Comparison of ENCODE assay signal across 8 cellular contexts in the genomic region with DNA sequence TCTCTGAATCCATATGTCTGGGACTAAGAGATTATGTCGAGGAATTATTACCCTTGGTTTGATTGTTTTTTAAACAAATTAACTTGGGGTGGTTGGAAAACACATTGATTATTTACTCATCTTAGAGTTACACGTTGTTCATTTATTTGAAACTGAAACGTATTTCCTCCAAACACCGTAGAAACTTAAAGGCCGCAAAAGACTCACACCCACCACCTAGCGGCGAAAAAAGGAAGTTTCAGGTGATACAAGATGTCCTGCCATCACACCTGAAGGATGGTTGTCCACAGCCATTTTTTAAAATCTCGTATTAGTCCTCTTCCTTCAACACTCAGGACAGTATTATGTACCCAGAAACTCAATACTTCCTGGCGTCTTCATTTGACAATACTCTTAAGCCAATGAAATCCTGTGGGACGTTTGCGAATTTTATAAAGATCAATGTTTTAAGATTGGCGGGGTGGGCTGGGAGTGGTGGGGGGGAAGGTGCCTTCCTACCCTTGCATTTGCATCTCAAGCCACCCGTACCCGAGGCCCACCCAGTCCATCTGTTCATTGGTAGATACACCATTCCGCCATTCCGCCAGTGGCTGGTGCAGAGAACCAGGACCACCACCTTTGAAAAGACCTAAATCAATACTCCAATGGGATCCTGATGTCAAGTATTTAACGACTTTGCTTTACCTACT. TPM values are rescaled to one million over a fixed set of nuclear protein-coding genes. Genes with fewer than 3 reads are reported as not detected.
A peak's percentile ranks its signal among the peaks of the same experiment; 100 is the strongest.
DNase-seq lines count a peak whose midpoint lies in the region; ATAC-seq, FAIRE-seq and TF ChIP-seq lines count a peak whose summit lies in the region.

No MANE protein-coding gene starts in this region.

- H3F3A ChIP-seq in SU-DHL-6 (ENCODE audit: insufficient read depth) = peaks cover 10% of the 10 kb centered on the region

- FAIRE-seq in G401.6 (lab: Jason Lieb, UNC) = peak; percentile 90

- H3K9me3 Mint-ChIP-seq in activated naive CD8-positive, alpha-beta T cell treated with anti-CD3 and anti-CD28 coated beads, Interleukin-2, amount 10 ng/mL, durations not matched to agents 7 days and 5 days = no peaks in the 10 kb centered on the region

- H3K9ac ChIP-seq in Karpas-422 (ENCODE audit: low read length) = peak overlapping the region; percentile 82
- peak overlapping the region; percentile 84; the same call in 1 of the 2 replicates for H3K9ac ChIP-seq in SU-DHL-6 (ENCODE audit: low read length)
- peak overlapping the region; percentile 89; the same call in 1 of the 2 replicates for H3K9ac ChIP-seq in iPS-20b (ENCODE audit: low read depth, low read length)

- H3K36me3 ChIP-seq in Karpas-422 (ENCODE audit: insufficient read depth, low read length) (peaks cover 9% of the 10 kb centered on the region; the same call in 1 of the 2 replicates), SU-DHL-6 (ENCODE audit: low read length) (no peaks in the 10 kb centered on the region), iPS-20b (ENCODE audit: insufficient read depth, low read depth, low read length) (no peaks in the 10 kb centered on the region)

- H3K36me3 Mint-ChIP-seq in activated naive CD8-positive, alpha-beta T cell treated with anti-CD3 and anti-CD28 coated beads, Interleukin-2, amount 10 ng/mL, durations not matched to agents 7 days and 5 days = peaks cover 8% of the 10 kb centered on the region

- H3K9me3 ChIP-seq in Karpas-422 (ENCODE audit: low read length) (no peaks in the 10 kb centered on the region), SU-DHL-6 (ENCODE audit: insufficient read depth, low read length) (no peaks in the 10 kb centered on the region), iPS-20b (ENCODE audit: insufficient read depth, low read depth, low read length) (no peaks in the 10 kb centered on the region)

- POLR2A ChIA-PET in activated naive CD8-positive, alpha-beta T cell treated with anti-CD3 and anti-CD28 coated beads, Interleukin-2, amount 10 ng/mL, durations not matched to agents 7 days and 5 days (lab: Charles Lee) = no interaction called here

- no peak overlapping the region for H2AFZ ChIP-seq in Karpas-422 (ENCODE audit: low read length)
- peak overlapping the region; percentile 92 for H2AFZ ChIP-seq in SU-DHL-6 (ENCODE audit: low read depth, low read length, severe bottlenecking)

- ATAC-seq in activated naive CD8-positive, alpha-beta T cell treated with anti-CD3 and anti-CD28 coated beads, Interleukin-2, amount 10 ng/mL, durations not matched to agents 7 days and 5 days (ENCODE audit: low read depth) = no peak
- ATAC-seq in HG03280 (IDR thresholded peaks at IDR 0.05; ENCODE audit: unreplicated experiment) = no peak
- ATAC-seq in GM21367 (IDR thresholded peaks at IDR 0.05; ENCODE audit: unreplicated experiment) = no peak

- H3K4me3 ChIP-seq in Karpas-422 (ENCODE audit: low read length) (peak overlapping the region; percentile 75), SU-DHL-6 (ENCODE audit: insufficient read depth, low read length, poor library complexity, severe bottlenecking) (peak overlapping the region; percentile 63), iPS-20b (ENCODE audit: low read length) (peak overlapping the region; percentile 87)

- H3K79me2 ChIP-seq in Karpas-422 (ENCODE audit: low read length) (peaks cover 29% of the 10 kb centered on the region), SU-DHL-6 (ENCODE audit: insufficient read depth, low read length) (peaks cover 30% of the 10 kb centered on the region)

- H3K27ac Mint-ChIP-seq in activated naive CD8-positive, alpha-beta T cell treated with anti-CD3 and anti-CD28 coated beads, Interleukin-2, amount 10 ng/mL, durations not matched to agents 7 days and 5 days = peak overlapping the region; percentile 82

- H3K4me1 ChIP-seq in Karpas-422 (ENCODE audit: low read length) (peaks cover 45% of the 10 kb centered on the region), iPS-20b (ENCODE audit: insufficient read depth, low read length) (peaks cover 9% of the 10 kb centered on the region)

- H3K4me2 ChIP-seq in Karpas-422 (ENCODE audit: low read depth, low read length, poor library complexity, severe bottlenecking) (peak overlapping the region; percentile 97), SU-DHL-6 (ENCODE audit: low read depth, low read length, poor library complexity, severe bottlenecking) (peak overlapping the region; percentile 98)

- H3K27ac ChIP-seq in Karpas-422 (ENCODE audit: low read length) (peak overlapping the region; percentile 100), SU-DHL-6 (ENCODE audit: low read depth, low read length) (peak overlapping the region; percentile 90), iPS-20b (ENCODE audit: low read length) (no peak overlapping the region)

- H4K20me1 ChIP-seq in Karpas-422 (ENCODE audit: insufficient read depth, low read depth, low read length) (peaks cover 2% of the 10 kb centered on the region; the same call in 1 of the 2 replicates), SU-DHL-6 (ENCODE audit: low read depth, low read length) (peaks cover 21% of the 10 kb centered on the region; the same call in 1 of the 2 replicates)

- peak; percentile 60 for TF ChIP-seq CTCF in SU-DHL-6 (IDR thresholded peaks at IDR 0.05; ENCODE audit: insufficient read depth, low read length, poor library complexity, severe bottlenecking)

- peak; percentile 91 for DNase-seq in Karpas-422
- DNase-seq in activated naive CD8-positive, alpha-beta T cell treated with anti-CD3 and anti-CD28 coated beads, Interleukin-2, amount 10 ng/mL, durations not matched to agents 7 days and 5 days = peak; percentile 63
- peak; percentile 45 to 77 for DNase-seq in stimulated activated CD4-positive, alpha-beta T cell treated with anti-CD3 and anti-CD28 coated beads, Interleukin-12 subunit alpha, Interleukin-12 subunit beta, amount 100 ng/mL, for 24 hours (ENCODE audit: low read depth in 2 of 2)

- no peaks in the 10 kb centered on the region for H3K27me3 Mint-ChIP-seq in activated naive CD8-positive, alpha-beta T cell treated with anti-CD3 and anti-CD28 coated beads, Interleukin-2, amount 10 ng/mL, durations not matched to agents 7 days and 5 days

- H3K9me2 ChIP-seq in Karpas-422 (replicated peaks; ENCODE audit: insufficient read depth, low read length) (no peaks in the 10 kb centered on the region), SU-DHL-6 (replicated peaks; ENCODE audit: insufficient read depth, low read length) (no peaks in the 10 kb centered on the region)

- peak overlapping the region; percentile 65 for H3K4me3 Mint-ChIP-seq in activated naive CD8-positive, alpha-beta T cell treated with anti-CD3 and anti-CD28 coated beads, Interleukin-2, amount 10 ng/mL, durations not matched to agents 7 days and 5 days

- H3K27me3 ChIP-seq in Karpas-422 (ENCODE audit: low read length) = no peaks in the 10 kb centered on the region
- no peaks in the 10 kb centered on the region for H3K27me3 ChIP-seq in SU-DHL-6 (ENCODE audit: low read length)
- H3K27me3 ChIP-seq in iPS-20b (ENCODE audit: insufficient read depth, low read length) = 0 out of 2 replicates have a peak, but pooled peaks cover 3% of the 10 kb centered on the region

- peaks cover 31% of the 10 kb centered on the region for H3K4me1 Mint-ChIP-seq in activated naive CD8-positive, alpha-beta T cell treated with anti-CD3 and anti-CD28 coated beads, Interleukin-2, amount 10 ng/mL, durations not matched to agents 7 days and 5 days

RNA-seq across cellular contexts. Expression of a gene that starts 1.4 kb away (rescaled TPM):
- 13.1 and 24.3 TPM in 2 replicates for total RNA-seq in Karpas-422 (2014; rRNA removed; shearing (Covaris generic); ENCODE audit: low replicate concordance)
- 10 to 100 TPM; 33.8 to 38.7 TPM for total RNA-seq in activated naive CD8-positive, alpha-beta T cell treated with anti-CD3 and anti-CD28 coated beads, Interleukin-2, amount 10 ng/mL, durations not matched to agents 7 days and 5 days
